8 cellular contexts compared by ENCODE assay signal in the genomic region with DNA sequence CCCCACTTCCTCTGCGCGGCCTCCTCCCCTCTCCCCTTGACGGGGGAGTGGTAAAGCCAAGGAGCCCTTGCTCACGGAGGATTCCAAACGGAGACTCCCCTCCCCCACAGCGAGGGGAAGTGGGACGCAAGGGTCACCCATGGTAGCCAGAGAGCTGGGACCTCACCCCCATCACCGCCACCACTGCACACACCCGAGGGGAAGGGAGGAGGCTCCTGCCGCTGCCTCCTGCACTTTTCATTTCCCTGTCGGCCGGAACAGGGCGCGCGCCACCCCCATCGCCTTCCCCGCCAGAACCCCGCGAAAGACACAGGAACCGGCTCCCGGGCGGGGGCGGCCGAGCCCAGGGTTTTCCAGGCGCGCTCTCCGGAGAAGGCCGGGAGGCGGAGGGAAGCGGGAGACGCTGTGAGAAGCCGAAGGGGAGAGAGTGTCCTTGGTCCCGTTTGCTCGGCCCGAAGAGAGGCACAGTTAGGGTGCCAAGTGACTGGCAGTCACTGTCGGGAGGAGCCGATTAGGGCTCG. TPM values are rescaled to one million over a fixed set of nuclear protein-coding genes. Genes with fewer than 3 reads are reported as not detected.
A peak's percentile ranks its signal among the peaks of the same experiment; 100 is the strongest.
DNase-seq lines count a peak whose midpoint lies in the region; ATAC-seq and TF ChIP-seq lines count a peak whose summit lies in the region.

No MANE protein-coding gene starts in this region.

- H3K36me3 ChIP-seq in Caco-2 (ENCODE audit: control insufficient read depth, insufficient read depth, low read length), result peaks cover 3% of the 10 kb centered on the region
- H3K36me3 ChIP-seq in sigmoid colon, result peaks cover 0 to 4% (median 2%) of the 10 kb centered on the region in 4 donors

- peak; percentile 1 for ATAC-seq in HG02798 (IDR thresholded peaks at IDR 0.05; ENCODE audit: poor library complexity, unreplicated experiment)
- peak; percentile 29 for ATAC-seq in SK-N-SH treated with all-trans-retinoic acid at 6 μM for 48 hours
- ATAC-seq in HG02981 (IDR thresholded peaks at IDR 0.05; ENCODE audit: unreplicated experiment), result no peak
- ATAC-seq in HG02588 (IDR thresholded peaks at IDR 0.05; ENCODE audit: unreplicated experiment), result no peak

- peak overlapping the region; percentile 86 for H3K27ac Mint-ChIP-seq in Caco-2 (ENCODE audit: unreplicated experiment)

- DNase-seq in Caco-2 (peak in 1 of 2 experiments; percentile 46), astrocyte of the hippocampus (ENCODE audit: low read depth, low spot score) (peak; percentile 62), sigmoid colon (peak; percentile 75)

- no peaks in the 10 kb centered on the region for H3K27me3 Mint-ChIP-seq in Caco-2 (ENCODE audit: insufficient read depth, unreplicated experiment)

- no TSS peak for BruUV-seq in Caco-2 (replicated peaks; lab: Mats Ljungman, UMichigan)

- POLR2A ChIA-PET in Caco-2 (lab: Charles Lee), result interaction anchor here (1.6 kb wide), 1 partner anchor 20 kb away, joined by 8 read pairs; a partner anchor contains a TSS

- H3K36me3 Mint-ChIP-seq in Caco-2 (ENCODE audit: insufficient read depth, unreplicated experiment), result peaks cover 21% of the 10 kb centered on the region

- peak overlapping the region; percentile 86 to 94 (median 89) for H3K27ac ChIP-seq in sigmoid colon

- H3K4me3 ChIP-seq in Caco-2 (ENCODE audit: low read depth, low read length) (peak overlapping the region; percentile 94), iPS-11a (ENCODE audit: low read depth, low read length) (peak overlapping the region; percentile 77), sigmoid colon (peak overlapping the region; percentile 56 to 82 (median 66))

- no peak for TF ChIP-seq EP300 in sigmoid colon (IDR thresholded peaks at IDR 0.05)

- H3K4me1 ChIP-seq in Caco-2 (peaks cover 22% of the 10 kb centered on the region), sigmoid colon (peaks cover 0 to 57% (median 51%) of the 10 kb centered on the region in 4 donors)

- peaks cover 17% of the 10 kb centered on the region for H3K4me1 Mint-ChIP-seq in Caco-2 (ENCODE audit: low read depth, unreplicated experiment)

- intact Hi-C loops in Caco-2 (cut with micrococcal nuclease; ENCODE audit: unreplicated experiment) (loop anchor here (1.0 to 2.0 kb wide), 4 partner anchors 20 to 103 kb away; a partner anchor contains a TSS), sigmoid colon (cut with DNase I) (loop anchor here (2.0 to 5.0 kb wide), 4 partner anchors 46 to 159 kb away; a partner anchor contains a TSS)

- no peaks in the 10 kb centered on the region for H3K27me3 ChIP-seq in Caco-2 (replicated peaks; ENCODE audit: control insufficient read depth, insufficient read depth, low read length)
- H3K27me3 ChIP-seq in sigmoid colon, result no peaks in the 10 kb centered on the region

- peak overlapping the region; percentile 80 for H3K4me3 Mint-ChIP-seq in Caco-2 (ENCODE audit: unreplicated experiment)

- no peak for TF ChIP-seq POLR2A in sigmoid colon (IDR thresholded peaks at IDR 0.05)

- TF ChIP-seq CTCF in Caco-2 (IDR thresholded peaks at IDR 0.05; ENCODE audit: insufficient read depth in 1 of 2, low read depth in 1 of 2, low read length in 1 of 2, severe bottlenecking in 1 of 2, unreplicated experiment in 1 of 2), result no peak
- TF ChIP-seq CTCF in sigmoid colon (IDR thresholded peaks at IDR 0.05), result no peak

- 0 to 1% methylated on average over 38 of the region's 38 CpGs for whole genome bisulfite sequencing in sigmoid colon, 2 donors

- no peaks in the 10 kb centered on the region for H3K9me3 ChIP-seq in Caco-2
- no peaks in the 10 kb centered on the region for H3K9me3 ChIP-seq in sigmoid colon

- no peaks in the 10 kb centered on the region for H3K9me3 Mint-ChIP-seq in Caco-2 (ENCODE audit: unreplicated experiment)

- CTCF ChIA-PET in Caco-2 (lab: Charles Lee), result interaction anchor here (0.6 to 4.0 kb wide), 2 partner anchors 36 to 103 kb away, joined by 10 to 18 read pairs; no protein-coding TSS in a partner anchor

TF ChIP-seq in SK-N-SH treated with all-trans-retinoic acid at 6 μM for 48 hours, 23 proteins besides CTCF, POLR2A, EP300 and RAD21:
- TF ChIP-seq CSDC2 (CRISPR knock-in tag; IDR thresholded peaks at IDR 0.05) (no peak), GLIS3 (CRISPR knock-in tag; IDR thresholded peaks at IDR 0.05) (no peak), ZFP30 (CRISPR knock-in tag; IDR thresholded peaks at IDR 0.05) (no peak), PPARA (CRISPR knock-in tag; IDR thresholded peaks at IDR 0.05; ENCODE audit: borderline replicate concordance) (no peak), ZFP3 (CRISPR knock-in tag; IDR thresholded peaks at IDR 0.05) (no peak), ESRRG (CRISPR knock-in tag; IDR thresholded peaks at IDR 0.05) (no peak), ZNF8 (CRISPR knock-in tag; IDR thresholded peaks at IDR 0.05) (no peak), TOX (CRISPR knock-in tag; IDR thresholded peaks at IDR 0.05; ENCODE audit: borderline replicate concordance) (no peak), ISL1 (CRISPR knock-in tag; IDR thresholded peaks at IDR 0.05) (no peak), OSR1 (CRISPR knock-in tag; IDR thresholded peaks at IDR 0.05) (no peak), SNAI2 (CRISPR knock-in tag; IDR thresholded peaks at IDR 0.05) (no peak)
- TF ChIP-seq, protein P1, sequence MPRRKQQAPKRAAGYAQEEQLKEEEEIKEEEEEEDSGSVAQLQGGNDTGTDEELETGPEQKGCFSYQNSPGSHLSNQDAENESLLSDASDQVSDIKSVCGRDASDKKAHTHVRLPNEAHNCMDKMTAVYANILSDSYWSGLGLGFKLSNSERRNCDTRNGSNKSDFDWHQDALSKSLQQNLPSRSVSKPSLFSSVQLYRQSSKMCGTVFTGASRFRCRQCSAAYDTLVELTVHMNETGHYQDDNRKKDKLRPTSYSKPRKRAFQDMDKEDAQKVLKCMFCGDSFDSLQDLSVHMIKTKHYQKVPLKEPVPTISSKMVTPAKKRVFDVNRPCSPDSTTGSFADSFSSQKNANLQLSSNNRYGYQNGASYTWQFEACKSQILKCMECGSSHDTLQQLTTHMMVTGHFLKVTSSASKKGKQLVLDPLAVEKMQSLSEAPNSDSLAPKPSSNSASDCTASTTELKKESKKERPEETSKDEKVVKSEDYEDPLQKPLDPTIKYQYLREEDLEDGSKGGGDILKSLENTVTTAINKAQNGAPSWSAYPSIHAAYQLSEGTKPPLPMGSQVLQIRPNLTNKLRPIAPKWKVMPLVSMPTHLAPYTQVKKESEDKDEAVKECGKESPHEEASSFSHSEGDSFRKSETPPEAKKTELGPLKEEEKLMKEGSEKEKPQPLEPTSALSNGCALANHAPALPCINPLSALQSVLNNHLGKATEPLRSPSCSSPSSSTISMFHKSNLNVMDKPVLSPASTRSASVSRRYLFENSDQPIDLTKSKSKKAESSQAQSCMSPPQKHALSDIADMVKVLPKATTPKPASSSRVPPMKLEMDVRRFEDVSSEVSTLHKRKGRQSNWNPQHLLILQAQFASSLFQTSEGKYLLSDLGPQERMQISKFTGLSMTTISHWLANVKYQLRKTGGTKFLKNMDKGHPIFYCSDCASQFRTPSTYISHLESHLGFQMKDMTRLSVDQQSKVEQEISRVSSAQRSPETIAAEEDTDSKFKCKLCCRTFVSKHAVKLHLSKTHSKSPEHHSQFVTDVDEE (CRISPR knock-in tag; IDR thresholded peaks at IDR 0.05), result no peak

RNA-seq across cellular contexts. Expression of a gene that starts 0.8 kb away (rescaled TPM):
- total RNA-seq in Caco-2 (2022) (24.7 and 26.9 TPM in 2 replicates), sigmoid colon (100 to 1,000 TPM in 3 of 4 donors, 10 to 100 TPM in 1; 75.1 to 125 (median 110) TPM)
- polyA plus RNA-seq in sigmoid colon, result 100 to 1,000 TPM in 1 of 3 donors, 10 to 100 TPM in 2; 43.2 to 144 (median 46.7) TPM

RNA-seq across cellular contexts. Expression of a gene that starts 19.5 kb away (rescaled TPM):
- total RNA-seq in Caco-2 (2022), result 42.6 and 45.9 TPM in 2 replicates
- 1 to 10 TPM; 2.9 to 5.4 (median 4.6) TPM for total RNA-seq in sigmoid colon
- polyA plus RNA-seq in sigmoid colon, result 10 to 100 TPM in 1 of 3 donors, 1 to 10 TPM in 2; 4.2 to 14.0 (median 9.6) TPM

RNA-seq across cellular contexts. Expression of a gene that starts 19.9 kb away (rescaled TPM):
- total RNA-seq in Caco-2 (2022) (40.0 and 43.7 TPM in 2 replicates), sigmoid colon (10 to 100 TPM in 3 of 4 donors, 1 to 10 TPM in 1; 9.9 to 15.5 (median 13.7) TPM)
- 10 to 100 TPM in 1 of 3 donors, 1 to 10 TPM in 2; 7.8 to 14.6 (median 9.4) TPM for polyA plus RNA-seq in sigmoid colon

RNA-seq across cellular contexts. Expression of a gene that starts 45.6 kb away (rescaled TPM):
- 17.9 and 18.5 TPM in 2 replicates for total RNA-seq in Caco-2 (2022)
- 1 to 10 TPM; 2.1 to 10.0 (median 3.1) TPM for total RNA-seq in sigmoid colon
- 1 to 10 TPM in 1 of 3 donors, under 1 TPM in 2; 0.23 to 1.9 (median 0.60) TPM for polyA plus RNA-seq in sigmoid colon

Comparison
In these comparisons a context has a peak if more than half of its experiments do, and no peak if none do; other contexts are left out.
1. ATAC-seq: peak in HG02798 (single experiment) and SK-N-SH treated with all-trans-retinoic acid at 6 μM for 48 hours (single experiment); none in HG02981 (single experiment) and HG02588 (single experiment).
2. Peak in every context shown above with its lines, with median percentiles within 50 percentile points of each other: H3K4me3 ChIP-seq.